ENCODE assay signal across 11 cellular contexts in genomic region chr9:127446720-127447415, GRCh38. TPM values are rescaled to one million over a fixed set of nuclear protein-coding genes. Genes with fewer than 3 reads are reported as not detected.
A peak's percentile ranks its signal among the peaks of the same experiment; 100 is the strongest.
DNase-seq lines count a peak whose midpoint lies in the region; TF ChIP-seq lines count a peak whose summit lies in the region.
"Had no signal": no experiment of that assay in that cellular context is flagged by ENCODE, and none has a peak within 500 bp of the region (broad histone marks: within the 10 kb centered on the region; RNA-seq: fewer than 3 reads in every experiment).

No MANE protein-coding gene starts in this region.

- peaks cover 28% of the 10 kb centered on the region for H3K4me1 Mint-ChIP-seq in T-helper 2 cell treated with Interferon-gamma antibody and Interleukin-4, amounts not matched to agents 5 μg/mL and 100 μg/mL, for 36 hours (ENCODE audit: low read depth)
- peaks cover 45% of the 10 kb centered on the region for H3K4me1 Mint-ChIP-seq in activated T-helper 1 cell treated with anti-CD3 and anti-CD28 coated beads, Interleukin-12 subunit alpha, Interleukin-12 subunit beta, Interleukin-2, Interleukin-4 antibody, amounts not matched to agents 30 ng/mL and 10 ng/mL and 1 ng/mL, durations not matched to agents 14 hours and 24 hours and 36 hours (ENCODE audit: low read depth)

- no peak for TF ChIP-seq CTCF in neutrophil (IDR thresholded peaks at IDR 0.05)

- no peak overlapping the region for H3K4me3 ChIP-seq in HUES64 (ENCODE audit: low read length)
- H3K4me3 ChIP-seq in neutrophil (ENCODE audit: low read depth in 1 of 2, low read length in 1 of 2) = no peak overlapping the region

- H3K36me3 Mint-ChIP-seq in T-helper 2 cell treated with Interferon-gamma antibody and Interleukin-4, amounts not matched to agents 5 μg/mL and 100 μg/mL, for 36 hours (ENCODE audit: low read depth) = peaks cover 87% of the 10 kb centered on the region
- H3K36me3 Mint-ChIP-seq in activated T-helper 1 cell treated with anti-CD3 and anti-CD28 coated beads, Interleukin-12 subunit alpha, Interleukin-12 subunit beta, Interleukin-2, Interleukin-4 antibody, amounts not matched to agents 30 ng/mL and 10 ng/mL and 1 ng/mL, durations not matched to agents 14 hours and 24 hours and 36 hours (ENCODE audit: low read depth) = peaks cover 85% of the 10 kb centered on the region

- H3K27ac Mint-ChIP-seq in T-helper 2 cell treated with Interferon-gamma antibody and Interleukin-4, amounts not matched to agents 5 μg/mL and 100 μg/mL, for 36 hours = peak overlapping the region; percentile 10
- peak overlapping the region; percentile 85 for H3K27ac Mint-ChIP-seq in activated T-helper 1 cell treated with anti-CD3 and anti-CD28 coated beads, Interleukin-12 subunit alpha, Interleukin-12 subunit beta, Interleukin-2, Interleukin-4 antibody, amounts not matched to agents 30 ng/mL and 10 ng/mL and 1 ng/mL, durations not matched to agents 14 hours and 24 hours and 36 hours

- peaks cover 16% of the 10 kb centered on the region for H3K9me3 Mint-ChIP-seq in T-helper 2 cell treated with Interferon-gamma antibody and Interleukin-4, amounts not matched to agents 5 μg/mL and 100 μg/mL, for 36 hours
- peaks cover 34% of the 10 kb centered on the region for H3K9me3 Mint-ChIP-seq in activated T-helper 1 cell treated with anti-CD3 and anti-CD28 coated beads, Interleukin-12 subunit alpha, Interleukin-12 subunit beta, Interleukin-2, Interleukin-4 antibody, amounts not matched to agents 30 ng/mL and 10 ng/mL and 1 ng/mL, durations not matched to agents 14 hours and 24 hours and 36 hours

- H3K9me3 ChIP-seq in HUES64 (ENCODE audit: insufficient read depth, low read depth, low read length) (no peaks in the 10 kb centered on the region), neutrophil (no peaks in the 10 kb centered on the region)

- no peak for DNase-seq in T-helper 2 cell treated with Interferon-gamma antibody and Interleukin-4, amounts not matched to agents 5 μg/mL and 100 μg/mL, for 36 hours (ENCODE audit: low spot score)
- DNase-seq in T-helper 2 cell = no peak
- DNase-seq in activated T-helper 1 cell treated with anti-CD3 and anti-CD28 coated beads, Interleukin-12 subunit alpha, Interleukin-12 subunit beta, Interleukin-2, Interleukin-4 antibody, amounts not matched to agents 30 ng/mL and 10 ng/mL and 1 ng/mL, durations not matched to agents 14 hours and 24 hours and 36 hours (ENCODE audit: low spot score) = no peak
- DNase-seq in DMS153 treated with DMSO at 0.1 percent for 48 hours (lab: John Stamatoyannopoulos, UW; ENCODE audit: unreplicated experiment) = no peak
- no peak for DNase-seq in ACHN
- no peak for DNase-seq in SHP77 (lab: John Stamatoyannopoulos, UW)
- DNase-seq: effector CD8-positive, alpha-beta T cell; head of caudate nucleus; T-helper 17 cell had no signal

- no peak overlapping the region for H3K9ac ChIP-seq in HUES64 (ENCODE audit: low read depth, low read length)

- 91% methylated on average over 7 of the region's 7 CpGs for WGBS in HUES64

- H3K4me1 ChIP-seq in HUES64 (ENCODE audit: insufficient read depth, low read length) (no peaks in the 10 kb centered on the region), neutrophil (ENCODE audit: control insufficient read depth in 1 of 2, insufficient read depth in 1 of 2, low read depth in 1 of 2, low read length in 1 of 2) (peaks cover 21 to 22% of the 10 kb centered on the region in 2 experiments)

- H3K27ac ChIP-seq in HUES64 (ENCODE audit: low read depth, low read length) (peak overlapping the region; percentile 70; the same call in 1 of the 2 replicates), neutrophil (peak overlapping the region; percentile 8)

- no peaks in the 10 kb centered on the region for H3K27me3 ChIP-seq in HUES64 (ENCODE audit: insufficient read depth, low read length)
- H3K27me3 ChIP-seq in neutrophil = no peaks in the 10 kb centered on the region

- H3K36me3 ChIP-seq in HUES64 (ENCODE audit: insufficient read depth, low read length) (peaks cover 72% of the 10 kb centered on the region), neutrophil (peaks cover 76% of the 10 kb centered on the region)

- no peaks in the 10 kb centered on the region for H3K27me3 Mint-ChIP-seq in T-helper 2 cell treated with Interferon-gamma antibody and Interleukin-4, amounts not matched to agents 5 μg/mL and 100 μg/mL, for 36 hours (ENCODE audit: low read depth)
- H3K27me3 Mint-ChIP-seq in activated T-helper 1 cell treated with anti-CD3 and anti-CD28 coated beads, Interleukin-12 subunit alpha, Interleukin-12 subunit beta, Interleukin-2, Interleukin-4 antibody, amounts not matched to agents 30 ng/mL and 10 ng/mL and 1 ng/mL, durations not matched to agents 14 hours and 24 hours and 36 hours (ENCODE audit: insufficient read depth) = no peaks in the 10 kb centered on the region
- H3K27me3 Mint-ChIP-seq: T-helper 17 cell had no signal

- in situ Hi-C loops in ACHN (cut with HindIII; ENCODE audit: low pct_ligation_motif_present, low pct_unique_long_range_greater_than_20kb, low sequenced_read_pairs) = no loop called here

- H3K4me3 Mint-ChIP-seq in T-helper 2 cell treated with Interferon-gamma antibody and Interleukin-4, amounts not matched to agents 5 μg/mL and 100 μg/mL, for 36 hours = peak overlapping the region; percentile 12
- H3K4me3 Mint-ChIP-seq in activated T-helper 1 cell treated with anti-CD3 and anti-CD28 coated beads, Interleukin-12 subunit alpha, Interleukin-12 subunit beta, Interleukin-2, Interleukin-4 antibody, amounts not matched to agents 30 ng/mL and 10 ng/mL and 1 ng/mL, durations not matched to agents 14 hours and 24 hours and 36 hours = peak overlapping the region; percentile 39
- H3K4me3 Mint-ChIP-seq: T-helper 17 cell had no signal

- intact Hi-C loops in activated T-helper 1 cell treated with anti-CD3 and anti-CD28 coated beads, Interleukin-12 subunit alpha, Interleukin-12 subunit beta, Interleukin-2, Interleukin-4 antibody, amounts not matched to agents 30 ng/mL and 10 ng/mL and 1 ng/mL, durations not matched to agents 14 hours and 24 hours and 36 hours (cut with micrococcal nuclease) = no loop called here

RNA-seq across cellular contexts. Expression of gene RPL12, which starts 4.3 kb away (rescaled TPM):
- polyA plus RNA-seq in HUES64 (2013, experiment 1 of 2) = 1,412 TPM
- polyA plus RNA-seq in HUES64 (2013, experiment 2 of 2) = 1,543 TPM
- 1,157 and 1,162 TPM in 2 replicates for total RNA-seq in activated T-helper 1 cell treated with anti-CD3 and anti-CD28 coated beads, Interleukin-12 subunit alpha, Interleukin-12 subunit beta, Interleukin-2, Interleukin-4 antibody, amounts not matched to agents 30 ng/mL and 10 ng/mL and 1 ng/mL, durations not matched to agents 14 hours and 24 hours and 36 hours

RNA-seq across cellular contexts. Expression of gene LRSAM1, which starts 4.4 kb away (rescaled TPM):
- polyA plus RNA-seq in HUES64 (2013, experiment 1 of 2) = 9.9 TPM
- 11.4 TPM for polyA plus RNA-seq in HUES64 (2013, experiment 2 of 2)
- total RNA-seq in activated T-helper 1 cell treated with anti-CD3 and anti-CD28 coated beads, Interleukin-12 subunit alpha, Interleukin-12 subunit beta, Interleukin-2, Interleukin-4 antibody, amounts not matched to agents 30 ng/mL and 10 ng/mL and 1 ng/mL, durations not matched to agents 14 hours and 24 hours and 36 hours = 23.8 and 25.8 TPM in 2 replicates

RNA-seq across cellular contexts. Expression of gene ZNF79, which starts 22.7 kb away (rescaled TPM):
- 5.8 TPM for polyA plus RNA-seq in HUES64 (2013, experiment 1 of 2)
- polyA plus RNA-seq in HUES64 (2013, experiment 2 of 2) = 5.2 TPM
- total RNA-seq in activated T-helper 1 cell treated with anti-CD3 and anti-CD28 coated beads, Interleukin-12 subunit alpha, Interleukin-12 subunit beta, Interleukin-2, Interleukin-4 antibody, amounts not matched to agents 30 ng/mL and 10 ng/mL and 1 ng/mL, durations not matched to agents 14 hours and 24 hours and 36 hours = 21.7 and 23.1 TPM in 2 replicates

RNA-seq across cellular contexts. Expression of gene SLC2A8, which starts 49.9 kb away (rescaled TPM):
- polyA plus RNA-seq in HUES64 (2013, experiment 1 of 2) = 18.7 TPM
- 14.5 TPM for polyA plus RNA-seq in HUES64 (2013, experiment 2 of 2)
- 10.4 and 11.6 TPM in 2 replicates for total RNA-seq in activated T-helper 1 cell treated with anti-CD3 and anti-CD28 coated beads, Interleukin-12 subunit alpha, Interleukin-12 subunit beta, Interleukin-2, Interleukin-4 antibody, amounts not matched to agents 30 ng/mL and 10 ng/mL and 1 ng/mL, durations not matched to agents 14 hours and 24 hours and 36 hours
